ENCODE assay signal across 8 cellular contexts in the genomic region with DNA sequence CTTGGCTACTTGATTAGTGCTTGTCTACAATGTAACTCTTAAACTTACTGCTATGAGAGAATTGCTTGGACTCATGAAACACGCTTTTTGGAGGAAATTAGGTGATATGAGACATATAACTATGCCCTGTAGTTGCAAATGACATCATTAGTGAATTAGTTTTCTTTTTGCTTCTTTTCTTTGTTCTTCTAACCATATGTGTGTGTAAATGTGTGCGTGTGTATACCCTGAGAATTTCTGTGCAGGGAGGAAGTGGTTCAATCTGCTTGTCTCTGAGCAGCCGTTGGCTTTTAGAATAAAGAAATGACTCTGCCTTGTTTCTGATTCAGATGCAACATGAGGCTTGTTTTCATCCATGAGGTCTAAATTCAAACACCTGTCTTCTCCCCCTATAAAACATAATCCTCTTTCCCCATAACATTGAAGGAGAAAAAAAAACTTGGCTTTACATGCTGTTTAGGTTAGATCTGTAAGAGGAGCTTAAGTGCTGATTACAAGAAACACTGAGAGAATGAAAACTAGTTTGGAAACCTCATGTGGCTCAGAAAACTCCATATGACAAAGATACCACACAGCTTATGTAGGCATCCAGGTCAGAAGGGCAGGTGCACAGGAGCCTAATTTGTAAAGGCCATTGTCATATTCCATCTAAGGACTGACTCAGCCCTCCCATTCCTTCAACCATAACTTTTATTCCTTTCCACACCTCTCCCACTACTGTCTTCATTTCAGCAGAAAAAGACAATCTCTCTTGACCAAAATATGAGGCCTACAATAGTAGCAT. TPM values are rescaled to one million over a fixed set of nuclear protein-coding genes. Genes with fewer than 3 reads are reported as not detected.
A peak's percentile ranks its signal among the peaks of the same experiment; 100 is the strongest.
DNase-seq lines count a peak whose midpoint lies in the region; ATAC-seq lines count a peak whose summit lies in the region.

No MANE protein-coding gene starts in this region.

- peak overlapping the region in 3 of 4 donors; percentile 2 to 54 (median 5) for H3K4me3 Mint-ChIP-seq in CD4-positive, CD25-positive, alpha-beta regulatory T cell
- peak overlapping the region; percentile 1 for H3K4me3 Mint-ChIP-seq in T-helper 17 cell

- H3K27ac ChIP-seq in CD4-positive, CD25-positive, alpha-beta regulatory T cell (ENCODE audit: insufficient read depth, low read length, poor library complexity, severe bottlenecking): peak overlapping the region; percentile 56

- no peaks in the 10 kb centered on the region for H3K36me3 ChIP-seq in CD4-positive, CD25-positive, alpha-beta regulatory T cell (ENCODE audit: control insufficient read depth, insufficient read depth, low read length)

- DNase-seq in CD4-positive, CD25-positive, alpha-beta regulatory T cell: peak in 2 of 3 donors; percentile 67 to 93
- DNase-seq in T-helper 17 cell (no peak), DMS53 (lab: John Stamatoyannopoulos, UW) (no peak), Ammon's horn (ENCODE audit: low spot score) (no peak), anterior cingulate cortex (lab: John Stamatoyannopoulos, UW) (no peak), NCI-H187 treated with DMSO at 0.1 percent for 48 hours (lab: John Stamatoyannopoulos, UW) (no peak)

- peaks cover 0 to 2% (median 0%) of the 10 kb centered on the region in 7 donors for H3K9me3 Mint-ChIP-seq in CD4-positive, CD25-positive, alpha-beta regulatory T cell

- peak overlapping the region; percentile 49 for H3K4me3 ChIP-seq in CD4-positive, CD25-positive, alpha-beta regulatory T cell (ENCODE audit: low read depth, low read length)

- peaks cover 0 to 3% of the 10 kb centered on the region in 2 experiments for H3K9me3 ChIP-seq in CD4-positive, CD25-positive, alpha-beta regulatory T cell (ENCODE audit: control insufficient read depth in 2 of 2, low read length in 2 of 2)
- no peaks in the 10 kb centered on the region for H3K9me3 ChIP-seq in T-helper 17 cell (ENCODE audit: control insufficient read depth, low read length, poor library complexity, severe bottlenecking)

- no peaks in the 10 kb centered on the region for H3K36me3 Mint-ChIP-seq in CD4-positive, CD25-positive, alpha-beta regulatory T cell
- H3K36me3 Mint-ChIP-seq in T-helper 17 cell (ENCODE audit: low read depth): no peaks in the 10 kb centered on the region

- H3K27me3 ChIP-seq in CD4-positive, CD25-positive, alpha-beta regulatory T cell (ENCODE audit: control insufficient read depth, insufficient read depth, low read length): no peaks in the 10 kb centered on the region

- H3K4me1 Mint-ChIP-seq in CD4-positive, CD25-positive, alpha-beta regulatory T cell: peaks cover 6 to 33% (median 20%) of the 10 kb centered on the region in 4 donors
- H3K4me1 Mint-ChIP-seq in T-helper 17 cell: peaks cover 18% of the 10 kb centered on the region

- peak overlapping the region; percentile 39 to 94 (median 70) for H3K27ac Mint-ChIP-seq in CD4-positive, CD25-positive, alpha-beta regulatory T cell
- H3K27ac Mint-ChIP-seq in T-helper 17 cell: peak overlapping the region; percentile 39

- peaks cover 17% of the 10 kb centered on the region for H3K4me1 ChIP-seq in CD4-positive, CD25-positive, alpha-beta regulatory T cell (ENCODE audit: control insufficient read depth, insufficient read depth, low read length, poor library complexity, severe bottlenecking)

- no peaks in the 10 kb centered on the region for H3K27me3 Mint-ChIP-seq in CD4-positive, CD25-positive, alpha-beta regulatory T cell
- H3K27me3 Mint-ChIP-seq in T-helper 17 cell: peaks cover 8% of the 10 kb centered on the region

- peak; percentile 98 to 99 for ATAC-seq in CD4-positive, CD25-positive, alpha-beta regulatory T cell (ENCODE audit: low read depth in 2 of 2)
- ATAC-seq in GM19043 (IDR thresholded peaks at IDR 0.05; ENCODE audit: low read depth, unreplicated experiment): peak; percentile 84
- ATAC-seq in HG03097 (IDR thresholded peaks at IDR 0.05; ENCODE audit: low FRiP score, unreplicated experiment): peak; percentile 69
- ATAC-seq in T-helper 17 cell: peak; percentile 88

RNA-seq across cellular contexts. Expression of gene BLM, which starts 30.5 kb away (rescaled TPM):
- total RNA-seq in CD4-positive, CD25-positive, alpha-beta regulatory T cell: 12.0 TPM
- 1 to 10 TPM; 6.3 to 7.8 (median 6.7) TPM for polyA plus RNA-seq in CD4-positive, CD25-positive, alpha-beta regulatory T cell
- 1 to 10 TPM; 7.8 to 8.8 TPM for total RNA-seq in T-helper 17 cell

Comparison
In these comparisons a context has a peak if more than half of its experiments do, and no peak if none do; other contexts are left out.
1. DNase-seq: peak in CD4-positive, CD25-positive, alpha-beta regulatory T cell (2 of 3); none in T-helper 17 cell (0 of 3), DMS53 (single experiment), Ammon's horn (single experiment), anterior cingulate cortex (0 of 58) and NCI-H187 treated with DMSO at 0.1 percent for 48 hours (single experiment).
2. Peak in every context shown above with its lines, with median percentiles within 50 percentile points of each other: ATAC-seq.